ENCODE assay signal across 8 cellular contexts in the genomic region with DNA sequence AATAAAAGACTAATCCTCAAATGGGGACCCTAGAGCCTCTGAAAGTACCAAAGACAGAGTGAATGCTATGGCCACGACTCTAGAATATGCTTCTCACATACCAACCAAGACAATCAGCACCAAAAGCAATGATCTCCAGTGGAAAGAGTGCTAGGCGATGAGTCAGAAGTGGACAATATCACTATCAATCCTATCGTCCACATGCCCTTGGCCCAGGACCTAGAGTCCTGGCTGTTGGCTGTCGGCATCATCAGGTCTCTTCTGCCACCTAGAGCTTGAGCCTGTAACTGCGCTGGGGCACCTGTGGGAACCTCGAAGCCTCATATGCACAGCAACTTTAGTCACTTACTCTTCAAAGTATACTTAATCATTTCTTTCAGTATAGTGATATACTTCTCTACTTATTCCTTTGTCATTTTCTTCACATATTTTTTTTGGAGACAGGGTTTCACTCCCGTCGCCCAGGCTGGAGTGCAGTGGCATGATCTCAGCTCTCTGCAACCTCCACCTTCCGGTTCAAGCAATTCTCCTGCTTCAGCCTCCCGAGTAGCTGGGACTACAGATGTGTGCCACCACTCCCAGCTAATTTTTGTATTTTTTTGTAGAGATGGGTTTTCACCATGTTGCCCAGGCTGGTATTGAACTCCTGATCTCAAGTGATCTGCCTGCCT. TPM values are rescaled to one million over a fixed set of nuclear protein-coding genes. Genes with fewer than 3 reads are reported as not detected.
A peak's percentile ranks its signal among the peaks of the same experiment; 100 is the strongest.
DNase-seq lines count a peak whose midpoint lies in the region; ATAC-seq and TF ChIP-seq lines count a peak whose summit lies in the region.

No MANE protein-coding gene starts in this region.

- DNase-seq in ELF-1 (ENCODE audit: low read depth, low spot score), result peak; percentile 64
- peak; percentile 61 for DNase-seq in ecto neural progenitor cell (ENCODE audit: low spot score)
- DNase-seq in medulla oblongata (ENCODE audit: extremely low spot score), result peak; percentile 46
- DNase-seq in suprapubic skin (ENCODE audit: low spot score in 2 of 2), result no peak
- DNase-seq in effector CD8-positive, alpha-beta T cell (lab: John Stamatoyannopoulos, UW), result no peak

- H3K4me1 ChIP-seq in suprapubic skin, result no peaks in the 10 kb centered on the region

- ATAC-seq in activated CD4-positive, CD25-positive, alpha-beta regulatory T cell treated with anti-CD3 and anti-CD28 coated beads, Interleukin-2, amount 50 U/mL, for 24 hours, result peak; percentile 33 to 39
- no peak for ATAC-seq in HG02642 (IDR thresholded peaks at IDR 0.05; ENCODE audit: poor library complexity, unreplicated experiment)

- H3K9me3 ChIP-seq in suprapubic skin, result no peaks in the 10 kb centered on the region

- TF ChIP-seq CTCF in LNCAP (IDR thresholded peaks at IDR 0.05), result peak; percentile 71
- peak; percentile 7 to 63 for TF ChIP-seq CTCF in suprapubic skin (IDR thresholded peaks at IDR 0.05)

- H3K4me3 ChIP-seq in suprapubic skin, result no peak overlapping the region

- no peak for TF ChIP-seq POLR2A in suprapubic skin (IDR thresholded peaks at IDR 0.05)

- peaks cover 65% of the 10 kb centered on the region for H3K36me3 ChIP-seq in suprapubic skin

- no peaks in the 10 kb centered on the region for H3K27me3 ChIP-seq in suprapubic skin

- 81% methylated on average over 10 of the region's 10 CpGs for WGBS in suprapubic skin

- no peak overlapping the region for H3K27ac ChIP-seq in suprapubic skin

- no peak for TF ChIP-seq EP300 in suprapubic skin (IDR thresholded peaks at IDR 0.05)

RNA-seq across cellular contexts. Expression of a gene that starts 29.7 kb away (rescaled TPM):
- total RNA-seq in suprapubic skin, result 10 to 100 TPM; 19.4 to 24.7 (median 22.9) TPM

Comparison
In these comparisons a context has a peak if more than half of its experiments do, and no peak if none do; other contexts are left out.
1. DNase-seq: peak in ELF-1 (single experiment), ecto neural progenitor cell (single experiment) and medulla oblongata (single experiment); none in suprapubic skin (0 of 2) and effector CD8-positive, alpha-beta T cell (single experiment).